Comparison of ENCODE assay signal across 1 cellular context in the genomic region with DNA sequence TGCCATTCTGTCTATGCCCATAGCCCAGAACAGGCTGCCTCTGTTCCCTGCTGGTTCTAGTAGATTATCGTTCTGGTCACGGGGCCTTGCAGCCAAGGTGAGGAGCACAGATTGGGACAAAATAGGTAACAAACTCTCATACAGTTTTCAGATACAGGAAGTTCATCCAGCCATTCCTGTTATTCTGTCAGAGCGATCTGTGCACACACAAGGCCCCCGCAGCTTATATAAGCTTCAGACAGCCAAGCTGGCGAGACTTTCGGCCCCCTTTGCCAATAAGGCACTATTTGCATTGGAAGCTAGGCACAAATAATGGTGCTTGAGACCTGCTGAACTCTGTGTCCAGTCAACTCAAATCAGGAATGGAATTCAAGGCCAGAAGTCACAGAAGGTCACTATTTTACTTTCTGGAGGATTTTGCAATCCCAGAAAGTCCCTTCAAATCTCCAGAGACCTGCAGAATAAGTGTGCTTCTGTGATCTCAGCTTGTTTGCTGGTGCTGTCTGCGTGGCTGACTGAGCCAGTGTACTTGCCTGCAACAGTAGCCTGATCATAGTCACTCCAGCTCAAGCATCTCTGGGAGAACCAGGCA.
TF ChIP-seq lines count a peak whose summit lies in the region.

No MANE protein-coding gene starts in this region.

TF ChIP-seq in HepG2, 621 proteins besides CTCF, POLR2A, EP300 and RAD21 (continued from another document and continues in another):
- TF ChIP-seq, protein P1, sequence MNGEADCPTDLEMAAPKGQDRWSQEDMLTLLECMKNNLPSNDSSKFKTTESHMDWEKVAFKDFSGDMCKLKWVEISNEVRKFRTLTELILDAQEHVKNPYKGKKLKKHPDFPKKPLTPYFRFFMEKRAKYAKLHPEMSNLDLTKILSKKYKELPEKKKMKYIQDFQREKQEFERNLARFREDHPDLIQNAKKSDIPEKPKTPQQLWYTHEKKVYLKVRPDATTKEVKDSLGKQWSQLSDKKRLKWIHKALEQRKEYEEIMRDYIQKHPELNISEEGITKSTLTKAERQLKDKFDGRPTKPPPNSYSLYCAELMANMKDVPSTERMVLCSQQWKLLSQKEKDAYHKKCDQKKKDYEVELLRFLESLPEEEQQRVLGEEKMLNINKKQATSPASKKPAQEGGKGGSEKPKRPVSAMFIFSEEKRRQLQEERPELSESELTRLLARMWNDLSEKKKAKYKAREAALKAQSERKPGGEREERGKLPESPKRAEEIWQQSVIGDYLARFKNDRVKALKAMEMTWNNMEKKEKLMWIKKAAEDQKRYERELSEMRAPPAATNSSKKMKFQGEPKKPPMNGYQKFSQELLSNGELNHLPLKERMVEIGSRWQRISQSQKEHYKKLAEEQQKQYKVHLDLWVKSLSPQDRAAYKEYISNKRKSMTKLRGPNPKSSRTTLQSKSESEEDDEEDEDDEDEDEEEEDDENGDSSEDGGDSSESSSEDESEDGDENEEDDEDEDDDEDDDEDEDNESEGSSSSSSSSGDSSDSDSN (CRISPR knock-in tag; IDR thresholded peaks at IDR 0.05): no peak
- no peak for TF ChIP-seq HNRNPLL (IDR thresholded peaks at IDR 0.05; ENCODE audit: low read depth, low read length, poor library complexity, severe bottlenecking)
- no peak for TF ChIP-seq KLF13 (CRISPR knock-in tag; IDR thresholded peaks at IDR 0.05)
- TF ChIP-seq, protein P2, sequence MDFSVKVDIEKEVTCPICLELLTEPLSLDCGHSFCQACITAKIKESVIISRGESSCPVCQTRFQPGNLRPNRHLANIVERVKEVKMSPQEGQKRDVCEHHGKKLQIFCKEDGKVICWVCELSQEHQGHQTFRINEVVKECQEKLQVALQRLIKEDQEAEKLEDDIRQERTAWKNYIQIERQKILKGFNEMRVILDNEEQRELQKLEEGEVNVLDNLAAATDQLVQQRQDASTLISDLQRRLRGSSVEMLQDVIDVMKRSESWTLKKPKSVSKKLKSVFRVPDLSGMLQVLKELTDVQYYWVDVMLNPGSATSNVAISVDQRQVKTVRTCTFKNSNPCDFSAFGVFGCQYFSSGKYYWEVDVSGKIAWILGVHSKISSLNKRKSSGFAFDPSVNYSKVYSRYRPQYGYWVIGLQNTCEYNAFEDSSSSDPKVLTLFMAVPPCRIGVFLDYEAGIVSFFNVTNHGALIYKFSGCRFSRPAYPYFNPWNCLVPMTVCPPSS (IDR thresholded peaks at IDR 0.05): no peak
- TF ChIP-seq, protein P3, sequence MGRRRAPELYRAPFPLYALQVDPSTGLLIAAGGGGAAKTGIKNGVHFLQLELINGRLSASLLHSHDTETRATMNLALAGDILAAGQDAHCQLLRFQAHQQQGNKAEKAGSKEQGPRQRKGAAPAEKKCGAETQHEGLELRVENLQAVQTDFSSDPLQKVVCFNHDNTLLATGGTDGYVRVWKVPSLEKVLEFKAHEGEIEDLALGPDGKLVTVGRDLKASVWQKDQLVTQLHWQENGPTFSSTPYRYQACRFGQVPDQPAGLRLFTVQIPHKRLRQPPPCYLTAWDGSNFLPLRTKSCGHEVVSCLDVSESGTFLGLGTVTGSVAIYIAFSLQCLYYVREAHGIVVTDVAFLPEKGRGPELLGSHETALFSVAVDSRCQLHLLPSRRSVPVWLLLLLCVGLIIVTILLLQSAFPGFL (CRISPR knock-in tag; IDR thresholded peaks at IDR 0.05): no peak
- TF ChIP-seq ZNF317 (CRISPR knock-in tag; IDR thresholded peaks at IDR 0.05): 0 out of 2 replicates have a peak, but pooled peaks have one; percentile 52
- TF ChIP-seq JDP2 (CRISPR knock-in tag; IDR thresholded peaks at IDR 0.05; ENCODE audit: borderline replicate concordance): no peak
- no peak for TF ChIP-seq ZNF543 (CRISPR knock-in tag; IDR thresholded peaks at IDR 0.05)
- peak; percentile 84 for TF ChIP-seq HNF4A (CRISPR knock-in tag; IDR thresholded peaks at IDR 0.05)
- TF ChIP-seq, protein P4, sequence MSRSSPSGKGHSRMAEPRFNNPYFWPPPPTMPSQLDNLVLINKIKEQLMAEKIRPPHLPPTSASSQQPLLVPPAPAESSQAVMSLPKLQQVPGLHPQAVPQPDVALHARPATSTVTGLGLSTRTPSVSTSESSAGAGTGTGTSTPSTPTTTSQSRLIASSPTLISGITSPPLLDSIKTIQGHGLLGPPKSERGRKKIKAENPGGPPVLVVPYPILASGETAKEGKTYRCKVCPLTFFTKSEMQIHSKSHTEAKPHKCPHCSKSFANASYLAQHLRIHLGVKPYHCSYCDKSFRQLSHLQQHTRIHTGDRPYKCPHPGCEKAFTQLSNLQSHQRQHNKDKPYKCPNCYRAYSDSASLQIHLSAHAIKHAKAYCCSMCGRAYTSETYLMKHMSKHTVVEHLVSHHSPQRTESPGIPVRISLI (CRISPR knock-in tag; IDR thresholded peaks at IDR 0.05; ENCODE audit: borderline replicate concordance): peak; percentile 41; the same call in 1 of the 2 replicates
- TF ChIP-seq PTBP1 (IDR thresholded peaks at IDR 0.05; ENCODE audit: low read depth, low read length, poor library complexity, severe bottlenecking): no peak
- no peak for TF ChIP-seq RNF2 (conservative IDR thresholded peaks at IDR 0.05; ENCODE audit: low read depth)
- no peak for TF ChIP-seq ZNF672 (CRISPR knock-in tag; IDR thresholded peaks at IDR 0.05)
- peak; percentile 30 for TF ChIP-seq TEAD3 (CRISPR knock-in tag; optimal IDR thresholded peaks at IDR 0.05; ENCODE audit: borderline replicate concordance)
- no peak for TF ChIP-seq PHB2 (IDR thresholded peaks at IDR 0.05; ENCODE audit: partially characterized antibody)
- TF ChIP-seq TGIF2 (CRISPR knock-in tag; IDR thresholded peaks at IDR 0.05): no peak
- TF ChIP-seq DMAP1 (CRISPR knock-in tag; IDR thresholded peaks at IDR 0.05): no peak
- TF ChIP-seq, protein P5, sequence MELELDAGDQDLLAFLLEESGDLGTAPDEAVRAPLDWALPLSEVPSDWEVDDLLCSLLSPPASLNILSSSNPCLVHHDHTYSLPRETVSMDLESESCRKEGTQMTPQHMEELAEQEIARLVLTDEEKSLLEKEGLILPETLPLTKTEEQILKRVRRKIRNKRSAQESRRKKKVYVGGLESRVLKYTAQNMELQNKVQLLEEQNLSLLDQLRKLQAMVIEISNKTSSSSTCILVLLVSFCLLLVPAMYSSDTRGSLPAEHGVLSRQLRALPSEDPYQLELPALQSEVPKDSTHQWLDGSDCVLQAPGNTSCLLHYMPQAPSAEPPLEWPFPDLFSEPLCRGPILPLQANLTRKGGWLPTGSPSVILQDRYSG (CRISPR knock-in tag; IDR thresholded peaks at IDR 0.05): no peak
- TF ChIP-seq FOXA3 (CRISPR knock-in tag; IDR thresholded peaks at IDR 0.05): peak; percentile 74
- TF ChIP-seq ZNF326 (CRISPR knock-in tag; IDR thresholded peaks at IDR 0.05; ENCODE audit: borderline replicate concordance): no peak
- no peak for TF ChIP-seq AGO1 (IDR thresholded peaks at IDR 0.05; ENCODE audit: low read depth, low read length, poor library complexity, severe bottlenecking)
- TF ChIP-seq ZNF850 (CRISPR knock-in tag; conservative IDR thresholded peaks at IDR 0.05): no peak
- TF ChIP-seq ZNF430 (CRISPR knock-in tag; IDR thresholded peaks at IDR 0.05): peak; percentile 42; the same call in 1 of the 2 replicates
- TF ChIP-seq ZNF75D (CRISPR knock-in tag; IDR thresholded peaks at IDR 0.05; ENCODE audit: borderline replicate concordance): no peak
- TF ChIP-seq, protein P6, sequence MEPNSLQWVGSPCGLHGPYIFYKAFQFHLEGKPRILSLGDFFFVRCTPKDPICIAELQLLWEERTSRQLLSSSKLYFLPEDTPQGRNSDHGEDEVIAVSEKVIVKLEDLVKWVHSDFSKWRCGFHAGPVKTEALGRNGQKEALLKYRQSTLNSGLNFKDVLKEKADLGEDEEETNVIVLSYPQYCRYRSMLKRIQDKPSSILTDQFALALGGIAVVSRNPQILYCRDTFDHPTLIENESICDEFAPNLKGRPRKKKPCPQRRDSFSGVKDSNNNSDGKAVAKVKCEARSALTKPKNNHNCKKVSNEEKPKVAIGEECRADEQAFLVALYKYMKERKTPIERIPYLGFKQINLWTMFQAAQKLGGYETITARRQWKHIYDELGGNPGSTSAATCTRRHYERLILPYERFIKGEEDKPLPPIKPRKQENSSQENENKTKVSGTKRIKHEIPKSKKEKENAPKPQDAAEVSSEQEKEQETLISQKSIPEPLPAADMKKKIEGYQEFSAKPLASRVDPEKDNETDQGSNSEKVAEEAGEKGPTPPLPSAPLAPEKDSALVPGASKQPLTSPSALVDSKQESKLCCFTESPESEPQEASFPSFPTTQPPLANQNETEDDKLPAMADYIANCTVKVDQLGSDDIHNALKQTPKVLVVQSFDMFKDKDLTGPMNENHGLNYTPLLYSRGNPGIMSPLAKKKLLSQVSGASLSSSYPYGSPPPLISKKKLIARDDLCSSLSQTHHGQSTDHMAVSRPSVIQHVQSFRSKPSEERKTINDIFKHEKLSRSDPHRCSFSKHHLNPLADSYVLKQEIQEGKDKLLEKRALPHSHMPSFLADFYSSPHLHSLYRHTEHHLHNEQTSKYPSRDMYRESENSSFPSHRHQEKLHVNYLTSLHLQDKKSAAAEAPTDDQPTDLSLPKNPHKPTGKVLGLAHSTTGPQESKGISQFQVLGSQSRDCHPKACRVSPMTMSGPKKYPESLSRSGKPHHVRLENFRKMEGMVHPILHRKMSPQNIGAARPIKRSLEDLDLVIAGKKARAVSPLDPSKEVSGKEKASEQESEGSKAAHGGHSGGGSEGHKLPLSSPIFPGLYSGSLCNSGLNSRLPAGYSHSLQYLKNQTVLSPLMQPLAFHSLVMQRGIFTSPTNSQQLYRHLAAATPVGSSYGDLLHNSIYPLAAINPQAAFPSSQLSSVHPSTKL (CRISPR knock-in tag; IDR thresholded peaks at IDR 0.05): peak; percentile 94
- TF ChIP-seq MYNN (CRISPR knock-in tag; IDR thresholded peaks at IDR 0.05; ENCODE audit: low read depth): no peak
- TF ChIP-seq GATAD1 (CRISPR knock-in tag; IDR thresholded peaks at IDR 0.05): no peak
- TF ChIP-seq RFX1 (IDR thresholded peaks at IDR 0.05): no peak
- TF ChIP-seq RARA (CRISPR knock-in tag; IDR thresholded peaks at IDR 0.05): peak; percentile 95
- no peak for TF ChIP-seq ZMYM2 (CRISPR knock-in tag; IDR thresholded peaks at IDR 0.05)
- no peak for TF ChIP-seq ZNF260 (CRISPR knock-in tag; IDR thresholded peaks at IDR 0.05; ENCODE audit: borderline replicate concordance, low read depth)
- TF ChIP-seq, protein P7, sequence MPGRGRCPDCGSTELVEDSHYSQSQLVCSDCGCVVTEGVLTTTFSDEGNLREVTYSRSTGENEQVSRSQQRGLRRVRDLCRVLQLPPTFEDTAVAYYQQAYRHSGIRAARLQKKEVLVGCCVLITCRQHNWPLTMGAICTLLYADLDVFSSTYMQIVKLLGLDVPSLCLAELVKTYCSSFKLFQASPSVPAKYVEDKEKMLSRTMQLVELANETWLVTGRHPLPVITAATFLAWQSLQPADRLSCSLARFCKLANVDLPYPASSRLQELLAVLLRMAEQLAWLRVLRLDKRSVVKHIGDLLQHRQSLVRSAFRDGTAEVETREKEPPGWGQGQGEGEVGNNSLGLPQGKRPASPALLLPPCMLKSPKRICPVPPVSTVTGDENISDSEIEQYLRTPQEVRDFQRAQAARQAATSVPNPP (CRISPR knock-in tag; IDR thresholded peaks at IDR 0.05): no peak
- TF ChIP-seq ZNF567 (CRISPR knock-in tag; IDR thresholded peaks at IDR 0.05; ENCODE audit: borderline replicate concordance): 0 out of 2 replicates have a peak, but pooled peaks have one; percentile 82
- TF ChIP-seq ZNF674 (CRISPR knock-in tag; IDR thresholded peaks at IDR 0.05; ENCODE audit: low read depth): no peak
- TF ChIP-seq TAF15 (IDR thresholded peaks at IDR 0.05; ENCODE audit: low read depth, low read length, poor library complexity, severe bottlenecking): no peak
- no peak for TF ChIP-seq ONECUT2 (CRISPR knock-in tag; IDR thresholded peaks at IDR 0.05)
- no peak for TF ChIP-seq MZF1 (CRISPR knock-in tag; IDR thresholded peaks at IDR 0.05; ENCODE audit: borderline replicate concordance)
- 0 out of 2 replicates have a peak, but pooled peaks have one; percentile 36 for TF ChIP-seq MAZ (IDR thresholded peaks at IDR 0.05; ENCODE audit: borderline replicate concordance, low read depth, low read length)
- TF ChIP-seq MAZ (CRISPR knock-in tag; IDR thresholded peaks at IDR 0.05; ENCODE audit: low read depth): no peak; the same call in 1 of the 2 replicates
- no peak for TF ChIP-seq ZNF468 (CRISPR knock-in tag; IDR thresholded peaks at IDR 0.05)
- no peak for TF ChIP-seq ZNF225 (CRISPR knock-in tag; IDR thresholded peaks at IDR 0.05)
- TF ChIP-seq, protein P8, sequence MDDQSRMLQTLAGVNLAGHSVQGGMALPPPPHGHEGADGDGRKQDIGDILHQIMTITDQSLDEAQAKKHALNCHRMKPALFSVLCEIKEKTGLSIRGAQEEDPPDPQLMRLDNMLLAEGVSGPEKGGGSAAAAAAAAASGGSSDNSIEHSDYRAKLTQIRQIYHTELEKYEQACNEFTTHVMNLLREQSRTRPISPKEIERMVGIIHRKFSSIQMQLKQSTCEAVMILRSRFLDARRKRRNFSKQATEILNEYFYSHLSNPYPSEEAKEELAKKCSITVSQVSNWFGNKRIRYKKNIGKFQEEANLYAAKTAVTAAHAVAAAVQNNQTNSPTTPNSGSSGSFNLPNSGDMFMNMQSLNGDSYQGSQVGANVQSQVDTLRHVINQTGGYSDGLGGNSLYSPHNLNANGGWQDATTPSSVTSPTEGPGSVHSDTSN (CRISPR knock-in tag; IDR thresholded peaks at IDR 0.05; ENCODE audit: borderline replicate concordance): no peak
- TF ChIP-seq, protein P9, sequence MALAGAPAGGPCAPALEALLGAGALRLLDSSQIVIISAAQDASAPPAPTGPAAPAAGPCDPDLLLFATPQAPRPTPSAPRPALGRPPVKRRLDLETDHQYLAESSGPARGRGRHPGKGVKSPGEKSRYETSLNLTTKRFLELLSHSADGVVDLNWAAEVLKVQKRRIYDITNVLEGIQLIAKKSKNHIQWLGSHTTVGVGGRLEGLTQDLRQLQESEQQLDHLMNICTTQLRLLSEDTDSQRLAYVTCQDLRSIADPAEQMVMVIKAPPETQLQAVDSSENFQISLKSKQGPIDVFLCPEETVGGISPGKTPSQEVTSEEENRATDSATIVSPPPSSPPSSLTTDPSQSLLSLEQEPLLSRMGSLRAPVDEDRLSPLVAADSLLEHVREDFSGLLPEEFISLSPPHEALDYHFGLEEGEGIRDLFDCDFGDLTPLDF (CRISPR knock-in tag; IDR thresholded peaks at IDR 0.05): no peak
- TF ChIP-seq, protein P10, sequence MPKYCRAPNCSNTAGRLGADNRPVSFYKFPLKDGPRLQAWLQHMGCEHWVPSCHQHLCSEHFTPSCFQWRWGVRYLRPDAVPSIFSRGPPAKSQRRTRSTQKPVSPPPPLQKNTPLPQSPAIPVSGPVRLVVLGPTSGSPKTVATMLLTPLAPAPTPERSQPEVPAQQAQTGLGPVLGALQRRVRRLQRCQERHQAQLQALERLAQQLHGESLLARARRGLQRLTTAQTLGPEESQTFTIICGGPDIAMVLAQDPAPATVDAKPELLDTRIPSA (CRISPR knock-in tag; IDR thresholded peaks at IDR 0.05; ENCODE audit: borderline replicate concordance): no peak
- TF ChIP-seq ZNF354B (CRISPR knock-in tag; IDR thresholded peaks at IDR 0.05): no peak
- TF ChIP-seq KDM5A (IDR thresholded peaks at IDR 0.05; ENCODE audit: borderline replicate concordance, low read length): no peak
- TF ChIP-seq, protein P11, sequence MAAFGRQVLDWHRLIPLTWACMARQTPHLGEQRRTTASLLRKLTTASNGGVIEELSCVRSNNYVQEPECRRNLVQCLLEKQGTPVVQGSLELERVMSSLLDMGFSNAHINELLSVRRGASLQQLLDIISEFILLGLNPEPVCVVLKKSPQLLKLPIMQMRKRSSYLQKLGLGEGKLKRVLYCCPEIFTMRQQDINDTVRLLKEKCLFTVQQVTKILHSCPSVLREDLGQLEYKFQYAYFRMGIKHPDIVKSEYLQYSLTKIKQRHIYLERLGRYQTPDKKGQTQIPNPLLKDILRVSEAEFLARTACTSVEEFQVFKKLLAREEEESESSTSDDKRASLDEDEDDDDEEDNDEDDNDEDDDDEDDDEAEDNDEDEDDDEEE (CRISPR knock-in tag; IDR thresholded peaks at IDR 0.05): no peak
